ENCODE assay signal across 21 cellular contexts in genomic region chr13:101988140-101988539, GRCh38.
A peak's percentile ranks its signal among the peaks of the same experiment; 100 is the strongest.
DNase-seq lines count a peak whose midpoint lies in the region; ATAC-seq and TF ChIP-seq lines count a peak whose summit lies in the region.
"Had no signal": no experiment of that assay in that cellular context is flagged by ENCODE, and none has a peak within 500 bp of the region (broad histone marks: within the 10 kb centered on the region; RNA-seq: fewer than 3 reads in every experiment).

No MANE protein-coding gene starts in this region.

- TF ChIP-seq EP300 in Ishikawa (IDR thresholded peaks at IDR 0.05; ENCODE audit: borderline replicate concordance), result no peak

- no peaks in the 10 kb centered on the region for H3K36me3 ChIP-seq in GM23338 (ENCODE audit: insufficient read depth)
- H3K36me3 ChIP-seq: BLaER1, SJCRH30 had no signal

- no peaks in the 10 kb centered on the region for H3K4me1 Mint-ChIP-seq in GM23338
- H3K4me1 Mint-ChIP-seq in activated T-helper 1 cell treated with anti-CD3 and anti-CD28 coated beads, Interleukin-12 subunit alpha, Interleukin-12 subunit beta, Interleukin-2, Interleukin-4 antibody, amounts not matched to agents 30 ng/mL and 10 ng/mL and 1 ng/mL, durations not matched to agents 14 hours and 24 hours and 36 hours (ENCODE audit: low read depth), result no peaks in the 10 kb centered on the region

- no peak overlapping the region for H3K4me2 ChIP-seq in GM23338
- H3K4me2 ChIP-seq: BLaER1, KMS-11 had no signal

- no peaks in the 10 kb centered on the region for H3K36me3 Mint-ChIP-seq in GM23338 (ENCODE audit: low read depth)
- H3K36me3 Mint-ChIP-seq in activated T-helper 1 cell treated with anti-CD3 and anti-CD28 coated beads, Interleukin-12 subunit alpha, Interleukin-12 subunit beta, Interleukin-2, Interleukin-4 antibody, amounts not matched to agents 30 ng/mL and 10 ng/mL and 1 ng/mL, durations not matched to agents 14 hours and 24 hours and 36 hours (ENCODE audit: low read depth), result no peaks in the 10 kb centered on the region

- H3K4me3 Mint-ChIP-seq in GM23338, result no peak overlapping the region
- H3K4me3 Mint-ChIP-seq in activated T-helper 1 cell treated with anti-CD3 and anti-CD28 coated beads, Interleukin-12 subunit alpha, Interleukin-12 subunit beta, Interleukin-2, Interleukin-4 antibody, amounts not matched to agents 30 ng/mL and 10 ng/mL and 1 ng/mL, durations not matched to agents 14 hours and 24 hours and 36 hours, result no peak overlapping the region
- H3K4me3 Mint-ChIP-seq: CD4-positive, alpha-beta T cell had no signal

- DNase-seq in GM23338 (ENCODE audit: low spot score) (peak; percentile 28), choroid plexus epithelial cell (ENCODE audit: low read depth) (peak; percentile 33), left kidney (ENCODE audit: low read depth, low spot score) (peak; percentile 58), pons (ENCODE audit: low spot score) (no peak), amygdala (lab: John Stamatoyannopoulos, UW) (no peak)
- DNase-seq in activated T-helper 1 cell treated with anti-CD3 and anti-CD28 coated beads, Interleukin-12 subunit alpha, Interleukin-12 subunit beta, Interleukin-2, Interleukin-4 antibody, amounts not matched to agents 30 ng/mL and 10 ng/mL and 1 ng/mL, durations not matched to agents 14 hours and 24 hours and 36 hours (ENCODE audit: low spot score), result no peak
- DNase-seq: ACHN; CD4-positive, alpha-beta T cell; COR-L47; DMS79 treated with DMSO at 0.1 percent for 48 hours; GOT3; NCI-H187; NCI-H446 treated with DMSO at 0.1 percent for 48 hours; NCI-H526 treated with DMSO at 0.1 percent for 48 hours; OCI-M1 had no signal

- H3K27me3 Mint-ChIP-seq in GM23338 (ENCODE audit: insufficient read depth, low read depth, poor library complexity), result no peaks in the 10 kb centered on the region
- no peaks in the 10 kb centered on the region for H3K27me3 Mint-ChIP-seq in activated T-helper 1 cell treated with anti-CD3 and anti-CD28 coated beads, Interleukin-12 subunit alpha, Interleukin-12 subunit beta, Interleukin-2, Interleukin-4 antibody, amounts not matched to agents 30 ng/mL and 10 ng/mL and 1 ng/mL, durations not matched to agents 14 hours and 24 hours and 36 hours (ENCODE audit: insufficient read depth)
- H3K27me3 Mint-ChIP-seq: CD4-positive, alpha-beta T cell had no signal

- no peaks in the 10 kb centered on the region for H3F3A ChIP-seq in GM23338 (replicated peaks; ENCODE audit: low read depth)

- H4K20me1 ChIP-seq in GM23338 (replicated peaks; ENCODE audit: insufficient read depth), result no peaks in the 10 kb centered on the region
- H4K20me1 ChIP-seq: BLaER1 had no signal

- H2AFZ ChIP-seq in GM23338, result no peak overlapping the region

- TF ChIP-seq CTCF in GM23338 (conservative IDR thresholded peaks at IDR 0.05; ENCODE audit: low read depth in 2 of 2), result no peak
- TF ChIP-seq CTCF in choroid plexus epithelial cell (conservative IDR thresholded peaks at IDR 0.05; ENCODE audit: low read depth, low read length), result no peak

- no peaks in the 10 kb centered on the region for H3K4me1 ChIP-seq in GM23338 (ENCODE audit: insufficient read depth)
- H3K4me1 ChIP-seq: BLaER1, SJCRH30 had no signal

- H3K4me3 ChIP-seq in GM23338, result no peak overlapping the region
- H3K4me3 ChIP-seq in choroid plexus epithelial cell (ENCODE audit: low read depth, low read length), result no peak overlapping the region
- H3K4me3 ChIP-seq: BLaER1, SJCRH30 had no signal

- no peaks in the 10 kb centered on the region for H3K9me3 Mint-ChIP-seq in GM23338
- H3K9me3 Mint-ChIP-seq in activated T-helper 1 cell treated with anti-CD3 and anti-CD28 coated beads, Interleukin-12 subunit alpha, Interleukin-12 subunit beta, Interleukin-2, Interleukin-4 antibody, amounts not matched to agents 30 ng/mL and 10 ng/mL and 1 ng/mL, durations not matched to agents 14 hours and 24 hours and 36 hours, result peaks cover 7% of the 10 kb centered on the region
- H3K9me3 Mint-ChIP-seq: CD4-positive, alpha-beta T cell had no signal

- intact Hi-C loops in activated T-helper 1 cell treated with anti-CD3 and anti-CD28 coated beads, Interleukin-12 subunit alpha, Interleukin-12 subunit beta, Interleukin-2, Interleukin-4 antibody, amounts not matched to agents 30 ng/mL and 10 ng/mL and 1 ng/mL, durations not matched to agents 14 hours and 24 hours and 36 hours (cut with micrococcal nuclease), result no loop called here

- H3K79me2 ChIP-seq in GM23338 (replicated peaks; ENCODE audit: insufficient read depth), result no peaks in the 10 kb centered on the region

- ATAC-seq in GM23338, result no peak
- no peak for ATAC-seq in HG03025 (IDR thresholded peaks at IDR 0.05; ENCODE audit: low FRiP score, unreplicated experiment)
- ATAC-seq: HCT116 had no signal

- H3K27me3 ChIP-seq in GM23338 (ENCODE audit: insufficient read depth), result no peaks in the 10 kb centered on the region
- H3K27me3 ChIP-seq: BLaER1, SJCRH30 had no signal

- no peak overlapping the region for H3K27ac Mint-ChIP-seq in GM23338
- no peak overlapping the region for H3K27ac Mint-ChIP-seq in activated T-helper 1 cell treated with anti-CD3 and anti-CD28 coated beads, Interleukin-12 subunit alpha, Interleukin-12 subunit beta, Interleukin-2, Interleukin-4 antibody, amounts not matched to agents 30 ng/mL and 10 ng/mL and 1 ng/mL, durations not matched to agents 14 hours and 24 hours and 36 hours
- H3K27ac Mint-ChIP-seq: CD4-positive, alpha-beta T cell had no signal

- H3K27ac ChIP-seq in GM23338 (ENCODE audit: low read depth), result no peak overlapping the region
- H3K27ac ChIP-seq: BLaER1, KMS-11, SJCRH30 had no signal

- TF ChIP-seq RAD21 in Ishikawa (IDR thresholded peaks at IDR 0.05; ENCODE audit: low read depth), result no peak

- no peaks in the 10 kb centered on the region for H3K9me2 ChIP-seq in GM23338 (ENCODE audit: insufficient read depth)

TF ChIP-seq in GM23338, 12 proteins besides CTCF, POLR2A, EP300 and RAD21:
- TF ChIP-seq REST (IDR thresholded peaks at IDR 0.05; ENCODE audit: unreplicated experiment) (peak; percentile 79), POLR2AphosphoS5 (IDR thresholded peaks at IDR 0.05; ENCODE audit: low read depth) (no peak)

TF ChIP-seq in Ishikawa, 13 proteins besides CTCF, POLR2A, EP300 and RAD21:
- no peak for TF ChIP-seq YY1 (IDR thresholded peaks at IDR 0.05; ENCODE audit: low read depth)
- peak; percentile 76 for TF ChIP-seq REST (IDR thresholded peaks at IDR 0.05; ENCODE audit: low read depth)

Comparison
In these comparisons a context has a peak if more than half of its experiments do, and no peak if none do; other contexts are left out.
1. DNase-seq: peak in GM23338 (single experiment), choroid plexus epithelial cell (single experiment) and left kidney (single experiment); none in pons (single experiment), activated T-helper 1 cell treated with anti-CD3 and anti-CD28 coated beads, Interleukin-12 subunit alpha, Interleukin-12 subunit beta, Interleukin-2, Interleukin-4 antibody, amounts not matched to agents 30 ng/mL and 10 ng/mL and 1 ng/mL, durations not matched to agents 14 hours and 24 hours and 36 hours (single experiment) and amygdala (0 of 56).